Comparison of ENCODE assay signal across 23 cellular contexts in genomic region chr16:27298132-27298531, GRCh38.
"Had no signal": no experiment of that assay in that cellular context is flagged by ENCODE, and none has a peak within 500 bp of the region (broad histone marks: within the 10 kb centered on the region; RNA-seq: fewer than 3 reads in every experiment).

No MANE protein-coding gene starts in this region.

- ATAC-seq: activated T-helper 17 cell treated with anti-CD3 and anti-CD28 coated beads, Interleukin-2, amount 50 U/mL, for 72 hours had no signal

- H3K27me3 ChIP-seq: breast epithelium had no signal

- H3K9ac ChIP-seq: KMS-11 had no signal

- H3K4me3 Mint-ChIP-seq: activated CD4-positive, alpha-beta memory T cell treated with anti-CD3 and anti-CD28 coated beads, Interleukin-2, amount 10 ng/mL, durations not matched to agents 7 days and 5 days; activated naive CD4-positive, alpha-beta T cell treated with anti-CD3 and anti-CD28 coated beads, Interleukin-2, amount 10 ng/mL, durations not matched to agents 7 days and 5 days; activated naive CD8-positive, alpha-beta T cell treated with anti-CD3 and anti-CD28 coated beads, Interleukin-2, amount 10 ng/mL, durations not matched to agents 7 days and 5 days; activated T-helper 17 cell treated with anti-CD3 and anti-CD28 coated beads, Interleukin-2, amount 50 U/mL, for 72 hours had no signal

- H3K27me3 Mint-ChIP-seq: activated naive CD8-positive, alpha-beta T cell treated with anti-CD3 and anti-CD28 coated beads, Interleukin-2, amount 10 ng/mL, durations not matched to agents 7 days and 5 days; activated T-helper 17 cell treated with anti-CD3 and anti-CD28 coated beads, Interleukin-2, amount 50 U/mL, for 72 hours had no signal

- H3K9me3 Mint-ChIP-seq: activated CD4-positive, alpha-beta memory T cell treated with anti-CD3 and anti-CD28 coated beads, Interleukin-2, amount 10 ng/mL, durations not matched to agents 7 days and 5 days; activated naive CD4-positive, alpha-beta T cell treated with anti-CD3 and anti-CD28 coated beads, Interleukin-2, amount 10 ng/mL, durations not matched to agents 7 days and 5 days; activated T-helper 17 cell treated with anti-CD3 and anti-CD28 coated beads, Interleukin-2, amount 50 U/mL, for 72 hours had no signal

- DNase-seq: activated CD4-positive, alpha-beta memory T cell treated with anti-CD3 and anti-CD28 coated beads, Interleukin-2, amount 10 ng/mL, durations not matched to agents 7 days and 5 days; activated CD4-positive, alpha-beta T cell treated with anti-CD3 and anti-CD28 coated beads, Interleukin-2, amount 50 U/mL, for 1 hour; activated CD4-positive, CD25-positive, alpha-beta regulatory T cell; activated gamma-delta T cell treated with Interleukin-2 at 50 U/mL for 16 hours; activated naive CD4-positive, alpha-beta T cell treated with anti-CD3 and anti-CD28 coated beads, Interleukin-2, amount 10 ng/mL, durations not matched to agents 7 days and 5 days; activated naive CD8-positive, alpha-beta T cell treated with anti-CD3 and anti-CD28 coated beads, Interleukin-2, amount 10 ng/mL, durations not matched to agents 7 days and 5 days; activated T-cell treated with anti-CD3 and anti-CD28 coated beads for 4 hours; aorta; caudate nucleus; NCI-H1092 treated with DMSO at 0.1 percent for 48 hours; NCI-H1436; NCI-H1694 treated with DMSO at 0.1 percent for 48 hours; NCI-H2029 treated with DMSO at 0.1 percent for 48 hours; NCI-H345; NCI-H510A; NCI-H526 treated with DMSO at 0.1 percent for 48 hours; NCI-H82; SHP77 treated with DMSO at 0.1 percent for 48 hours; T-helper 2 cell; T1000 had no signal

- H3K27ac Mint-ChIP-seq: activated CD4-positive, alpha-beta memory T cell treated with anti-CD3 and anti-CD28 coated beads, Interleukin-2, amount 10 ng/mL, durations not matched to agents 7 days and 5 days; activated naive CD4-positive, alpha-beta T cell treated with anti-CD3 and anti-CD28 coated beads, Interleukin-2, amount 10 ng/mL, durations not matched to agents 7 days and 5 days; activated naive CD8-positive, alpha-beta T cell treated with anti-CD3 and anti-CD28 coated beads, Interleukin-2, amount 10 ng/mL, durations not matched to agents 7 days and 5 days; activated T-helper 17 cell treated with anti-CD3 and anti-CD28 coated beads, Interleukin-2, amount 50 U/mL, for 72 hours had no signal

- H3K4me3 ChIP-seq: breast epithelium had no signal

- H3K27ac ChIP-seq: breast epithelium, KMS-11 had no signal

- H3K36me3 ChIP-seq: breast epithelium had no signal

- H3K4me2 ChIP-seq: KMS-11 had no signal

- H3K9me3 ChIP-seq: breast epithelium had no signal
